Comparison of ENCODE assay signal across 31 cellular contexts in the genomic region with DNA sequence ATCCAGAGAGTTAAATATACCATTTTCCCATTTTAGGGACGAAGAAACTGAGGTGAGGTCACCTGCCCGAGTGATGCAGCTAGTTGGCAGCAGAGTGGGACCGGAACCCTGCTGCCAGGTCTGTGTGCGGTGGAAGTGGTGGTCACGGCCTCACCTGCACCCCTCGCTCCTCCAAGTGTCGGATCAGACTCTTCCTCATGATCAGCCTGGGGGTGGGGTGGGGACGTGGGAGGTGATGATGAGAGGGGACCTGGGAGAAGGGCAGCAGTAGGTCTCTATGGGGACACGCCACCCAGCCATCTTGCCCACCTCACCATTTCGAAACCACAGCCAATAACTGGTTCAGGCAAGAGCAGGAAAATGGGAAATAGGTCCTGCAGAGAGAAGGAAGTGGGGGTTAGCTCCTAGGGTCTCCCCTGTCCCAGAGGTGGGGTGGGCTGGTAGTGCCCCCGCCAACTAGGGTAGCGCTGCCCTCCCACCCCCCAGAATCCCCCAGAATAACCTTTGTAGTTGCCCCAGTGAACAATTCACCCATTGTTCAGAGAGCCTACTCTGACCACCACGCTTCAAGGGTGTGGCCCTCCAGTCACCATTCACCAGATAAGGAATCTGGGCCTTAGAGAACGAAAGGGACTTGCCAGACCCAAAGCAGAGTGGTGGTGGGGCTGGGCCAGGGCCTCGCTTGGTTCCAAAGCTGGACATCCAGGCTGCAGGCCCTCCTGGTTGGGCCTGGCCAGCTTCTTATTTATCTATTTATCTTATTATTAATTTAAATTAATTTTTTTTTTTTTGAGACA.
"Had no signal": no experiment of that assay in that cellular context is flagged by ENCODE, and none has a peak within 500 bp of the region (broad histone marks: within the 10 kb centered on the region; RNA-seq: fewer than 3 reads in every experiment).

No MANE protein-coding gene starts in this region.

- H3K27me3 Mint-ChIP-seq: activated CD4-positive, alpha-beta T cell treated with anti-CD3 and anti-CD28 coated beads, Interleukin-2, amount 10 ng/mL, durations not matched to agents 24 days and 14 days; activated naive CD8-positive, alpha-beta T cell; activated naive CD8-positive, alpha-beta T cell treated with anti-CD3 and anti-CD28 coated beads, Interleukin-2, amount 50 U/mL, for 24 hours; activated T-cell treated with anti-CD3 and anti-CD28 coated beads, Interleukin-2, amount 50 U/mL, for 24 hours; brain had no signal

- H3K9me3 Mint-ChIP-seq: activated CD4-positive, alpha-beta T cell treated with anti-CD3 and anti-CD28 coated beads, Interleukin-2, amount 10 ng/mL, durations not matched to agents 24 days and 14 days; activated naive CD4-positive, alpha-beta T cell treated with anti-CD3 and anti-CD28 coated beads for 36 hours; activated naive CD8-positive, alpha-beta T cell treated with anti-CD3 and anti-CD28 coated beads, Interleukin-2, amount 50 U/mL, for 24 hours; activated T-cell treated with anti-CD3 and anti-CD28 coated beads, Interleukin-2, amount 50 U/mL, for 24 hours; activated T-helper 2 cell treated with anti-CD3 and anti-CD28 coated beads, Interferon-gamma antibody, Interleukin-2, Interleukin-4, amounts not matched to agents 10 μg/mL and 5 μg/mL and 100 μg/mL, durations not matched to agents 14 hours and 24 hours and 36 hours; brain had no signal

- DNase-seq: activated CD4-positive, alpha-beta T cell treated with anti-CD3 and anti-CD28 coated beads, Interleukin-2, amount 10 ng/mL, durations not matched to agents 24 days and 14 days; activated CD4-positive, alpha-beta T cell treated with anti-CD3 and anti-CD28 coated beads, Interleukin-2, amount 50 U/mL, for 4 hours; activated CD4-positive, CD25-positive, alpha-beta regulatory T cell; activated CD8-positive, alpha-beta T cell treated with anti-CD3 and anti-CD28 coated beads, Interleukin-2, amount 10 ng/mL, durations not matched to agents 7 days and 5 days; activated gamma-delta T cell treated with Interleukin-2 at 50 U/mL for 16 hours; activated naive CD4-positive, alpha-beta T cell treated with anti-CD3 and anti-CD28 coated beads for 36 hours; activated naive CD8-positive, alpha-beta T cell treated with anti-CD3 and anti-CD28 coated beads, Interleukin-2, amount 50 U/mL, for 24 hours; activated T-cell treated with anti-CD3 and anti-CD28 coated beads, Interleukin-2, amount 50 U/mL, for 24 hours; anterior cingulate cortex; caudate nucleus; cerebellar nuclear complex; Karpas-422; MV-4-11; NCI-H1092 treated with DMSO at 0.1 percent for 48 hours; NCI-H1417; NCI-H146; NCI-H187; NCI-H2029 treated with DMSO at 0.1 percent for 48 hours; NCI-H2107; NCI-H2171; NCI-H510A; NCI-H526; NCI-H748 treated with DMSO at 0.1 percent for 48 hours; NK-92 treated with Interleukin-12 subunit alpha and Interleukin-12 subunit beta, amount 100 ng/mL, for 24 hours; Right ventricle myocardium superior; SW 1271; T1000; WERI-Rb-1 had no signal

- H3K27ac ChIP-seq: WERI-Rb-1 had no signal

- H3K4me1 Mint-ChIP-seq: activated naive CD8-positive, alpha-beta T cell treated with anti-CD3 and anti-CD28 coated beads, Interleukin-2, amount 50 U/mL, for 24 hours had no signal

- H3K4me3 Mint-ChIP-seq: activated CD4-positive, alpha-beta T cell treated with anti-CD3 and anti-CD28 coated beads, Interleukin-2, amount 10 ng/mL, durations not matched to agents 24 days and 14 days; activated CD8-positive, alpha-beta T cell treated with anti-CD3 and anti-CD28 coated beads, Interleukin-2, amount 10 ng/mL, durations not matched to agents 7 days and 5 days; activated naive CD4-positive, alpha-beta T cell treated with anti-CD3 and anti-CD28 coated beads for 36 hours; activated naive CD8-positive, alpha-beta T cell; activated naive CD8-positive, alpha-beta T cell treated with anti-CD3 and anti-CD28 coated beads, Interleukin-2, amount 50 U/mL, for 24 hours; activated T-cell treated with anti-CD3 and anti-CD28 coated beads, Interleukin-2, amount 50 U/mL, for 24 hours; brain had no signal

- H3K27ac Mint-ChIP-seq: activated CD4-positive, alpha-beta T cell treated with anti-CD3 and anti-CD28 coated beads, Interleukin-2, amount 10 ng/mL, durations not matched to agents 24 days and 14 days; activated CD8-positive, alpha-beta T cell treated with anti-CD3 and anti-CD28 coated beads, Interleukin-2, amount 10 ng/mL, durations not matched to agents 7 days and 5 days; activated naive CD4-positive, alpha-beta T cell treated with anti-CD3 and anti-CD28 coated beads for 36 hours; activated naive CD8-positive, alpha-beta T cell; activated naive CD8-positive, alpha-beta T cell treated with anti-CD3 and anti-CD28 coated beads, Interleukin-2, amount 50 U/mL, for 24 hours; activated T-cell treated with anti-CD3 and anti-CD28 coated beads, Interleukin-2, amount 50 U/mL, for 24 hours; activated T-helper 2 cell treated with anti-CD3 and anti-CD28 coated beads, Interferon-gamma antibody, Interleukin-2, Interleukin-4, amounts not matched to agents 10 μg/mL and 5 μg/mL and 100 μg/mL, durations not matched to agents 14 hours and 24 hours and 36 hours; brain had no signal
